12 cellular contexts compared by ENCODE assay signal in genomic region chr1:92834617-92835016, GRCh38. TPM values are rescaled to one million over a fixed set of nuclear protein-coding genes. Genes with fewer than 3 reads are reported as not detected.
DNase-seq lines count a peak whose midpoint lies in the region; ATAC-seq, FAIRE-seq and TF ChIP-seq lines count a peak whose summit lies in the region.
"Had no signal": no experiment of that assay in that cellular context is flagged by ENCODE, and none has a peak within 500 bp of the region (broad histone marks: within the 10 kb centered on the region; RNA-seq: fewer than 3 reads in every experiment).

No MANE protein-coding gene starts in this region.

- peak overlapping the region; percentile 84 for H3K4me3 Mint-ChIP-seq in activated CD4-positive, alpha-beta T cell treated with anti-CD3 and anti-CD28 coated beads for 36 hours

- H3K4me1 Mint-ChIP-seq in activated CD4-positive, alpha-beta T cell treated with anti-CD3 and anti-CD28 coated beads for 36 hours: peaks cover 59% of the 10 kb centered on the region

- no peak for FAIRE-seq in endothelial cell of umbilical vein (lab: Jason Lieb, UNC)

- no peak overlapping the region for H3K9ac ChIP-seq in endothelial cell of umbilical vein (replicated peaks; ENCODE audit: extremely low read depth, insufficient read depth, low read length)

- CTCF ChIA-PET in activated CD4-positive, alpha-beta T cell treated with anti-CD3 and anti-CD28 coated beads for 36 hours (lab: Charles Lee): interaction anchor here (0.6 to 1.7 kb wide), 4 partner anchors 15 to 159 kb away, joined by 3 to 6 read pairs (median 5); no protein-coding TSS in a partner anchor
- CTCF ChIA-PET in PC-9 (lab: Charles Lee): no interaction called here
- CTCF ChIA-PET in endothelial cell of umbilical vein (lab: Charles Lee): interaction anchor here (0.8 kb wide), 1 partner anchor 837 kb away, joined by 3 read pairs; no protein-coding TSS in a partner anchor

- TF ChIP-seq CTCF in PC-9 (conservative IDR thresholded peaks at IDR 0.05) (no peak), endothelial cell of umbilical vein (IDR thresholded peaks at IDR 0.05; ENCODE audit: extremely low read depth in 1 of 2, insufficient read depth in 1 of 2, low read depth in 1 of 2, low read length in 2 of 2) (no peak), psoas muscle (IDR thresholded peaks at IDR 0.05) (no peak)

- H3K79me2 ChIP-seq in PC-9 (ENCODE audit: low read depth) (peaks cover 78% of the 10 kb centered on the region), endothelial cell of umbilical vein (ENCODE audit: control insufficient read depth, insufficient read depth, low read length) (peaks cover 78% of the 10 kb centered on the region)

- no peaks in the 10 kb centered on the region for H3K9me3 ChIP-seq in PC-9 (ENCODE audit: insufficient read depth, low read depth)
- H3K9me3 ChIP-seq in endothelial cell of umbilical vein (replicated peaks; ENCODE audit: control insufficient read depth, insufficient read depth, low read length): no peaks in the 10 kb centered on the region
- H3K9me3 ChIP-seq in psoas muscle: no peaks in the 10 kb centered on the region
- H3K9me3 ChIP-seq: thoracic aorta had no signal

- BruUV-seq in PC-9 (replicated peaks; lab: Mats Ljungman, UMichigan) (no TSS peak), endothelial cell of umbilical vein (replicated peaks; lab: Mats Ljungman, UMichigan) (no TSS peak)

- H3K27me3 Mint-ChIP-seq in activated CD4-positive, alpha-beta T cell treated with anti-CD3 and anti-CD28 coated beads for 36 hours: no peaks in the 10 kb centered on the region

- no peaks in the 10 kb centered on the region for H3K9me3 Mint-ChIP-seq in activated CD4-positive, alpha-beta T cell treated with anti-CD3 and anti-CD28 coated beads for 36 hours (ENCODE audit: low read depth)

- WGBS in psoas muscle, 3 donors: 68 to 75% (median 73%) methylated on average over 5 of the region's 5 CpGs

- H3K9me1 ChIP-seq in endothelial cell of umbilical vein (replicated peaks; ENCODE audit: control insufficient read depth, extremely low read depth, insufficient read depth, low read length): no peaks in the 10 kb centered on the region

- no peaks in the 10 kb centered on the region for H3K27me3 ChIP-seq in PC-9 (ENCODE audit: insufficient read depth, low read depth)
- H3K27me3 ChIP-seq in endothelial cell of umbilical vein (ENCODE audit: control insufficient read depth in 2 of 2, insufficient read depth in 2 of 2, low read length in 2 of 2): no peaks in the 10 kb centered on the region
- H3K27me3 ChIP-seq in psoas muscle (ENCODE audit: insufficient read depth in 3 of 3, low read length in 2 of 3): no peaks in the 10 kb centered on the region

- peak overlapping the region; percentile 95 for H3K27ac Mint-ChIP-seq in activated CD4-positive, alpha-beta T cell treated with anti-CD3 and anti-CD28 coated beads for 36 hours

- H4K20me1 ChIP-seq in PC-9 (ENCODE audit: insufficient read depth) (peaks cover 67% of the 10 kb centered on the region), endothelial cell of umbilical vein (replicated peaks; ENCODE audit: control insufficient read depth, extremely low read depth, insufficient read depth, low read length) (peaks cover 14% of the 10 kb centered on the region)

- no peaks in the 10 kb centered on the region for H3K9me2 ChIP-seq in PC-9 (ENCODE audit: insufficient read depth)

- H3K4me1 ChIP-seq in PC-9 (replicated peaks; ENCODE audit: insufficient read depth): peaks cover 53% of the 10 kb centered on the region
- peaks cover 26% of the 10 kb centered on the region for H3K4me1 ChIP-seq in endothelial cell of umbilical vein (ENCODE audit: control insufficient read depth, extremely low read depth, insufficient read depth, low read length)
- peaks cover 51% of the 10 kb centered on the region for H3K4me1 ChIP-seq in psoas muscle

- intact Hi-C loops in activated CD4-positive, alpha-beta T cell treated with anti-CD3 and anti-CD28 coated beads for 36 hours (cut with DNase I, micrococcal nuclease): loop anchor here (5.0 to 10.0 kb wide), 11 partner anchors 82 to 1583 kb away; partner anchors contain the start of genes ABCD3 (in 1 of the 2), BTBD8 (in 1 of the 2), CDC7 (in 1 of the 2) and DNTTIP2 (in 1 of the 2)
- intact Hi-C loops in PC-9 (cut with micrococcal nuclease; ENCODE audit: unreplicated experiment): loop anchor here (10.0 kb wide), 2 partner anchors 530 to 940 kb away; no protein-coding TSS in a partner anchor
- intact Hi-C loops in endothelial cell of umbilical vein (cut with micrococcal nuclease): no loop called here
- intact Hi-C loops in psoas muscle (cut with DNase I): no loop called here

- no peak for DNase-seq in activated CD4-positive, alpha-beta T cell treated with anti-CD3 and anti-CD28 coated beads for 36 hours
- DNase-seq in activated CD4-positive, alpha-beta T cell treated with anti-CD3 and anti-CD28 coated beads for 48 hours: no peak
- DNase-seq in PC-9 (no peak), endothelial cell of umbilical vein (ENCODE audit: low read depth, low spot score) (no peak), psoas muscle (no peak), NCI-H748 (lab: John Stamatoyannopoulos, UW; ENCODE audit: unreplicated experiment) (no peak)
- DNase-seq in activated effector memory CD4-positive, alpha-beta T cell treated with anti-CD3 and anti-CD28 coated beads, Interleukin-2, amount 50 U/mL, for 16 hours: no peak
- no peak for DNase-seq in stimulated activated CD4-positive, alpha-beta T cell treated with anti-CD3 and anti-CD28 coated beads, Interleukin-4, amount 100 ng/mL, for 1 hour
- DNase-seq: activated CD8-positive, alpha-beta memory T cell treated with anti-CD3 and anti-CD28 coated beads, Interleukin-2, amount 50 U/mL, for 4 hours; effector CD4-positive, alpha-beta T cell; NCI-H1436 treated with DMSO at 0.1 percent for 48 hours had no signal

- peaks cover 67% of the 10 kb centered on the region for H3F3A ChIP-seq in PC-9 (ENCODE audit: insufficient read depth, low read depth)

- H3K4me3 ChIP-seq in PC-9 (peak overlapping the region; percentile 85), endothelial cell of umbilical vein (replicated peaks in 1 of 3; ENCODE audit: insufficient read depth in 1 of 3, low read depth in 1 of 3, low read length in 3 of 3) (peak overlapping the region in 1 of 3 experiments; percentile 97), psoas muscle (peak overlapping the region; percentile 97)
- H3K4me3 ChIP-seq: thoracic aorta had no signal

- TF ChIP-seq POLR2A in endothelial cell of umbilical vein (IDR thresholded peaks at IDR 0.05; ENCODE audit: low read depth, low read length): no peak

- H3K36me3 Mint-ChIP-seq in activated CD4-positive, alpha-beta T cell treated with anti-CD3 and anti-CD28 coated beads for 36 hours (ENCODE audit: low read depth): peaks cover 77% of the 10 kb centered on the region

- H3K36me3 ChIP-seq in PC-9 (ENCODE audit: low read depth) (peaks cover 72% of the 10 kb centered on the region), endothelial cell of umbilical vein (ENCODE audit: control insufficient read depth in 2 of 2, extremely low read depth in 1 of 2, insufficient read depth in 2 of 2, low read length in 2 of 2) (peaks cover 6 to 38% of the 10 kb centered on the region in 2 experiments), psoas muscle (ENCODE audit: insufficient read depth in 1 of 2, low read depth in 1 of 2) (peaks cover 21 to 64% of the 10 kb centered on the region in 2 donors)

- dilution Hi-C loops in endothelial cell of umbilical vein (cut with MboI; ENCODE audit: extremely low pct_ligation_motif_present, low sequenced_read_pairs): no loop called here

- H3K27ac ChIP-seq in PC-9 (peak overlapping the region; percentile 92; the same call in 1 of the 2 replicates), endothelial cell of umbilical vein (ENCODE audit: insufficient read depth, low read depth, low read length) (no peak overlapping the region), psoas muscle (no peak overlapping the region)
- H3K27ac ChIP-seq: thoracic aorta had no signal

- peak overlapping the region; percentile 96 for H3K4me2 ChIP-seq in PC-9
- peak overlapping the region; percentile 97 for H3K4me2 ChIP-seq in endothelial cell of umbilical vein (ENCODE audit: insufficient read depth, low read length)

- no peak for ATAC-seq in activated CD4-positive, alpha-beta T cell treated with anti-CD3 and anti-CD28 coated beads for 36 hours
- ATAC-seq in psoas muscle: no peak

- POLR2A ChIA-PET in activated CD4-positive, alpha-beta T cell treated with anti-CD3 and anti-CD28 coated beads for 36 hours (lab: Charles Lee): interaction anchor here (0.6 to 0.7 kb wide), 2 partner anchors 50 to 422 kb away, joined by 3 read pairs; partner anchors contain the start of gene EVI5
- POLR2A ChIA-PET in PC-9 (lab: Charles Lee; ENCODE audit: unreplicated experiment): no interaction called here
- POLR2A ChIA-PET in endothelial cell of umbilical vein (lab: Charles Lee): no interaction called here

- no peak overlapping the region for H2AFZ ChIP-seq in PC-9
- no peak overlapping the region for H2AFZ ChIP-seq in endothelial cell of umbilical vein (ENCODE audit: low read depth, low read length)

RNA-seq across cellular contexts. Expression of gene RPL5, which starts 2.8 kb away (rescaled TPM):
- total RNA-seq in activated CD4-positive, alpha-beta T cell treated with anti-CD3 and anti-CD28 coated beads for 36 hours: 1,000 to 10,000 TPM; 1,359 to 1,602 TPM
- total RNA-seq in PC-9 (2021) (1,021 and 1,050 TPM in 2 replicates), endothelial cell of umbilical vein (1,109 and 1,117 TPM in 2 replicates), psoas muscle (100 to 1,000 TPM; 353 to 601 (median 570) TPM)
- polyA plus RNA-seq in endothelial cell of umbilical vein (1,101 and 1,237 TPM in 2 replicates), psoas muscle (1,000 to 10,000 TPM in 2 of 3 donors, 100 to 1,000 TPM in 1; 885 to 1,760 (median 1,117) TPM)
- 1,767 and 1,879 TPM in 2 replicates for polyA plus RNA-seq in endothelial cell of umbilical vein (2011; cell fraction: cytosol; rRNA removed)
- polyA plus RNA-seq in endothelial cell of umbilical vein (2011; cell fraction: nucleus; rRNA removed): 564 and 678 TPM in 2 replicates
- polyA plus RNA-seq in endothelial cell of umbilical vein (2012): 2,190 and 2,506 TPM in 2 replicates
- polyA minus RNA-seq in endothelial cell of umbilical vein: 892 and 930 TPM in 2 replicates
- polyA minus RNA-seq in endothelial cell of umbilical vein (2011; cell fraction: cytosol; rRNA and poly(A)+ RNA removed): 601 TPM
- 161 and 212 TPM in 2 replicates for polyA minus RNA-seq in endothelial cell of umbilical vein (2011; cell fraction: nucleus; rRNA and poly(A)+ RNA removed)

RNA-seq across cellular contexts. Expression of gene EVI5, which starts 49.7 kb away (rescaled TPM):
- total RNA-seq in activated CD4-positive, alpha-beta T cell treated with anti-CD3 and anti-CD28 coated beads for 36 hours: 10 to 100 TPM; 28.5 to 32.6 TPM
- total RNA-seq in PC-9 (2021) (32.0 and 33.9 TPM in 2 replicates), endothelial cell of umbilical vein (26.2 and 34.4 TPM in 2 replicates), psoas muscle (10 to 100 TPM in 3 of 4 donors, 1 to 10 TPM in 1; 6.3 to 15.9 (median 12.5) TPM)
- polyA plus RNA-seq in endothelial cell of umbilical vein (5.0 TPM in 2 replicates), psoas muscle (1 to 10 TPM; 2.3 to 5.0 (median 3.9) TPM)
- 7.5 and 7.7 TPM in 2 replicates for polyA plus RNA-seq in endothelial cell of umbilical vein (2011; cell fraction: cytosol; rRNA removed)
- polyA plus RNA-seq in endothelial cell of umbilical vein (2011; cell fraction: nucleus; rRNA removed): 8.2 and 11.2 TPM in 2 replicates
- 8.0 and 11.0 TPM in 2 replicates for polyA plus RNA-seq in endothelial cell of umbilical vein (2012)
- 14.8 and 23.3 TPM in 2 replicates for polyA minus RNA-seq in endothelial cell of umbilical vein
- polyA minus RNA-seq in endothelial cell of umbilical vein (2011; cell fraction: cytosol; rRNA and poly(A)+ RNA removed): 15.6 TPM
- polyA minus RNA-seq in endothelial cell of umbilical vein (2011; cell fraction: nucleus; rRNA and poly(A)+ RNA removed): 30.0 and 35.6 TPM in 2 replicates

Comparison
In these comparisons a context has a peak if more than half of its experiments do, and no peak if none do; other contexts are left out.
1. intact Hi-C loops: an anchor here in activated CD4-positive, alpha-beta T cell treated with anti-CD3 and anti-CD28 coated beads for 36 hours (5.0 to 10.0 kb wide) and PC-9 (10.0 kb wide); none called in endothelial cell of umbilical vein and psoas muscle.